Comparison of ENCODE assay signal across 20 cellular contexts in genomic region chr10:129956285-129956649, GRCh38. TPM values are rescaled to one million over a fixed set of nuclear protein-coding genes. Genes with fewer than 3 reads are reported as not detected.
A peak's percentile ranks its signal among the peaks of the same experiment; 100 is the strongest.
DNase-seq lines count a peak whose midpoint lies in the region; ATAC-seq and TF ChIP-seq lines count a peak whose summit lies in the region.
"Had no signal": no experiment of that assay in that cellular context is flagged by ENCODE, and none has a peak within 500 bp of the region (broad histone marks: within the 10 kb centered on the region; RNA-seq: fewer than 3 reads in every experiment).

No MANE protein-coding gene starts in this region.

- peaks cover 85% of the 10 kb centered on the region for H3K4me1 Mint-ChIP-seq in brain
- H3K4me1 Mint-ChIP-seq in activated T-helper 17 cell treated with anti-CD3 and anti-CD28 coated beads, Interleukin-2, amount 50 U/mL, for 72 hours: no peaks in the 10 kb centered on the region

- ATAC-seq in GM21367 (IDR thresholded peaks at IDR 0.05; ENCODE audit: unreplicated experiment): no peak
- no peak for ATAC-seq in activated T-helper 17 cell treated with anti-CD3 and anti-CD28 coated beads, Interleukin-2, amount 50 U/mL, for 72 hours (replicated peaks)
- no peak for ATAC-seq in HG02885 (IDR thresholded peaks at IDR 0.05; ENCODE audit: poor library complexity, unreplicated experiment)
- ATAC-seq: activated T-cell treated with anti-CD3 and anti-CD28 coated beads, Interleukin-2, amount 50 U/mL, for 72 hours; natural killer cell; SK-N-SH treated with all-trans-retinoic acid at 6 μM for 48 hours had no signal

- H3K27me3 ChIP-seq in iPS-20b (ENCODE audit: insufficient read depth, low read length): peaks cover 93% of the 10 kb centered on the region

- H3K9me3 ChIP-seq in iPS-20b (ENCODE audit: insufficient read depth, low read depth, low read length): no peaks in the 10 kb centered on the region
- H3K9me3 ChIP-seq: colonic mucosa had no signal

- no peak overlapping the region for H3K27ac ChIP-seq in iPS-20b (ENCODE audit: low read length)
- H3K27ac ChIP-seq: colonic mucosa had no signal

- H3K4me3 ChIP-seq in NB4 (ENCODE audit: low read depth, low read length) (peak overlapping the region; percentile 27), iPS-20b (ENCODE audit: low read length) (0 out of 2 replicates have a peak overlapping the region, but pooled peaks have one; percentile 42), skeletal muscle cell (ENCODE audit: low read depth, low read length) (peak overlapping the region; percentile 21)
- H3K4me3 ChIP-seq: colonic mucosa had no signal

- H3K27me3 Mint-ChIP-seq in brain: peaks cover 86% of the 10 kb centered on the region
- peaks cover 60% of the 10 kb centered on the region for H3K27me3 Mint-ChIP-seq in activated T-helper 17 cell treated with anti-CD3 and anti-CD28 coated beads, Interleukin-2, amount 50 U/mL, for 72 hours

- peak overlapping the region in 4 of 5 experiments; percentile 13 to 92 (median 54) for H3K27ac Mint-ChIP-seq in brain
- no peak overlapping the region for H3K27ac Mint-ChIP-seq in activated T-helper 17 cell treated with anti-CD3 and anti-CD28 coated beads, Interleukin-2, amount 50 U/mL, for 72 hours
- H3K27ac Mint-ChIP-seq: activated naive CD8-positive, alpha-beta T cell treated with anti-CD3 and anti-CD28 coated beads for 36 hours; activated T-cell treated with anti-CD3 and anti-CD28 coated beads, Interleukin-2, amount 50 U/mL, for 72 hours; endodermal cell; natural killer cell had no signal

- peaks cover 26% of the 10 kb centered on the region for H3K4me1 ChIP-seq in iPS-20b (ENCODE audit: insufficient read depth, low read length)
- H3K4me1 ChIP-seq: colonic mucosa had no signal

- H3K9me3 Mint-ChIP-seq in brain: peaks cover 0 to 6% (median 0%) of the 10 kb centered on the region in 5 experiments
- no peaks in the 10 kb centered on the region for H3K9me3 Mint-ChIP-seq in activated T-helper 17 cell treated with anti-CD3 and anti-CD28 coated beads, Interleukin-2, amount 50 U/mL, for 72 hours
- H3K9me3 Mint-ChIP-seq: activated naive CD8-positive, alpha-beta T cell treated with anti-CD3 and anti-CD28 coated beads for 36 hours; activated T-cell treated with anti-CD3 and anti-CD28 coated beads, Interleukin-2, amount 50 U/mL, for 72 hours; endodermal cell; natural killer cell had no signal

- TF ChIP-seq POLR2A in NB4 (IDR thresholded peaks at IDR 0.05; ENCODE audit: extremely low read depth, insufficient read length): no peak

- TF ChIP-seq CTCF in NB4 (IDR thresholded peaks at IDR 0.05; ENCODE audit: low read depth, low read length) (no peak), brain (conservative IDR thresholded peaks at IDR 0.05) (peak in 1 of 2 experiments; percentile 15)

- H3K36me3 Mint-ChIP-seq in brain: peaks cover 30% of the 10 kb centered on the region
- peaks cover 17% of the 10 kb centered on the region for H3K36me3 Mint-ChIP-seq in activated T-helper 17 cell treated with anti-CD3 and anti-CD28 coated beads, Interleukin-2, amount 50 U/mL, for 72 hours (ENCODE audit: low read depth)
- H3K36me3 Mint-ChIP-seq: activated naive CD8-positive, alpha-beta T cell treated with anti-CD3 and anti-CD28 coated beads for 36 hours had no signal

- DNase-seq in NB4 (ENCODE audit: low read depth) (no peak), skeletal muscle cell (ENCODE audit: low read depth) (no peak), NCI-H1092 (lab: John Stamatoyannopoulos, UW) (no peak)
- DNase-seq: activated naive CD8-positive, alpha-beta T cell treated with anti-CD3 and anti-CD28 coated beads for 36 hours; activated T-cell treated with anti-CD3 and anti-CD28 coated beads, Interleukin-2, amount 50 U/mL, for 72 hours; AML-193; colonic mucosa; mammary epithelial cell; natural killer cell; NCI-H524 treated with DMSO at 0.1 percent for 48 hours; T1000 had no signal

- no peaks in the 10 kb centered on the region for H3K36me3 ChIP-seq in iPS-20b (ENCODE audit: insufficient read depth, low read depth, low read length)
- H3K36me3 ChIP-seq: colonic mucosa had no signal

- no peak overlapping the region for H3K9ac ChIP-seq in iPS-20b (ENCODE audit: low read depth, low read length)

- H3K4me3 Mint-ChIP-seq in brain: peak overlapping the region in 4 of 5 experiments; percentile 35 to 87 (median 80)
- no peak overlapping the region for H3K4me3 Mint-ChIP-seq in activated T-helper 17 cell treated with anti-CD3 and anti-CD28 coated beads, Interleukin-2, amount 50 U/mL, for 72 hours
- H3K4me3 Mint-ChIP-seq: activated naive CD8-positive, alpha-beta T cell treated with anti-CD3 and anti-CD28 coated beads for 36 hours; activated T-cell treated with anti-CD3 and anti-CD28 coated beads, Interleukin-2, amount 50 U/mL, for 72 hours; endodermal cell; natural killer cell had no signal

RNA-seq across cellular contexts. Expression of gene EBF3, which starts 7.8 kb away (rescaled TPM):
- 22.3 TPM for polyA plus RNA-seq in brain (ENCODE audit: insufficient read depth, low read depth, low replicate concordance)
- total RNA-seq in activated T-helper 17 cell treated with anti-CD3 and anti-CD28 coated beads, Interleukin-2, amount 50 U/mL, for 72 hours: not detected
- total RNA-seq: activated CD8-positive, alpha-beta memory T cell treated with anti-CD3 and anti-CD28 coated beads for 36 hours; activated naive CD8-positive, alpha-beta T cell treated with anti-CD3 and anti-CD28 coated beads for 36 hours; activated T-cell treated with anti-CD3 and anti-CD28 coated beads, Interleukin-2, amount 50 U/mL, for 72 hours; natural killer cell had no signal
- polyA plus RNA-seq: keratinocyte, mammary epithelial cell had no signal
